Comparison of ENCODE assay signal across 1 cellular context in genomic region chr11:84794663-84795443, GRCh38.
TF ChIP-seq lines count a peak whose summit lies in the region.

No MANE protein-coding gene starts in this region.

TF ChIP-seq in H1, 55 proteins besides CTCF, POLR2A, EP300 and RAD21:
- TF ChIP-seq, protein P1, sequence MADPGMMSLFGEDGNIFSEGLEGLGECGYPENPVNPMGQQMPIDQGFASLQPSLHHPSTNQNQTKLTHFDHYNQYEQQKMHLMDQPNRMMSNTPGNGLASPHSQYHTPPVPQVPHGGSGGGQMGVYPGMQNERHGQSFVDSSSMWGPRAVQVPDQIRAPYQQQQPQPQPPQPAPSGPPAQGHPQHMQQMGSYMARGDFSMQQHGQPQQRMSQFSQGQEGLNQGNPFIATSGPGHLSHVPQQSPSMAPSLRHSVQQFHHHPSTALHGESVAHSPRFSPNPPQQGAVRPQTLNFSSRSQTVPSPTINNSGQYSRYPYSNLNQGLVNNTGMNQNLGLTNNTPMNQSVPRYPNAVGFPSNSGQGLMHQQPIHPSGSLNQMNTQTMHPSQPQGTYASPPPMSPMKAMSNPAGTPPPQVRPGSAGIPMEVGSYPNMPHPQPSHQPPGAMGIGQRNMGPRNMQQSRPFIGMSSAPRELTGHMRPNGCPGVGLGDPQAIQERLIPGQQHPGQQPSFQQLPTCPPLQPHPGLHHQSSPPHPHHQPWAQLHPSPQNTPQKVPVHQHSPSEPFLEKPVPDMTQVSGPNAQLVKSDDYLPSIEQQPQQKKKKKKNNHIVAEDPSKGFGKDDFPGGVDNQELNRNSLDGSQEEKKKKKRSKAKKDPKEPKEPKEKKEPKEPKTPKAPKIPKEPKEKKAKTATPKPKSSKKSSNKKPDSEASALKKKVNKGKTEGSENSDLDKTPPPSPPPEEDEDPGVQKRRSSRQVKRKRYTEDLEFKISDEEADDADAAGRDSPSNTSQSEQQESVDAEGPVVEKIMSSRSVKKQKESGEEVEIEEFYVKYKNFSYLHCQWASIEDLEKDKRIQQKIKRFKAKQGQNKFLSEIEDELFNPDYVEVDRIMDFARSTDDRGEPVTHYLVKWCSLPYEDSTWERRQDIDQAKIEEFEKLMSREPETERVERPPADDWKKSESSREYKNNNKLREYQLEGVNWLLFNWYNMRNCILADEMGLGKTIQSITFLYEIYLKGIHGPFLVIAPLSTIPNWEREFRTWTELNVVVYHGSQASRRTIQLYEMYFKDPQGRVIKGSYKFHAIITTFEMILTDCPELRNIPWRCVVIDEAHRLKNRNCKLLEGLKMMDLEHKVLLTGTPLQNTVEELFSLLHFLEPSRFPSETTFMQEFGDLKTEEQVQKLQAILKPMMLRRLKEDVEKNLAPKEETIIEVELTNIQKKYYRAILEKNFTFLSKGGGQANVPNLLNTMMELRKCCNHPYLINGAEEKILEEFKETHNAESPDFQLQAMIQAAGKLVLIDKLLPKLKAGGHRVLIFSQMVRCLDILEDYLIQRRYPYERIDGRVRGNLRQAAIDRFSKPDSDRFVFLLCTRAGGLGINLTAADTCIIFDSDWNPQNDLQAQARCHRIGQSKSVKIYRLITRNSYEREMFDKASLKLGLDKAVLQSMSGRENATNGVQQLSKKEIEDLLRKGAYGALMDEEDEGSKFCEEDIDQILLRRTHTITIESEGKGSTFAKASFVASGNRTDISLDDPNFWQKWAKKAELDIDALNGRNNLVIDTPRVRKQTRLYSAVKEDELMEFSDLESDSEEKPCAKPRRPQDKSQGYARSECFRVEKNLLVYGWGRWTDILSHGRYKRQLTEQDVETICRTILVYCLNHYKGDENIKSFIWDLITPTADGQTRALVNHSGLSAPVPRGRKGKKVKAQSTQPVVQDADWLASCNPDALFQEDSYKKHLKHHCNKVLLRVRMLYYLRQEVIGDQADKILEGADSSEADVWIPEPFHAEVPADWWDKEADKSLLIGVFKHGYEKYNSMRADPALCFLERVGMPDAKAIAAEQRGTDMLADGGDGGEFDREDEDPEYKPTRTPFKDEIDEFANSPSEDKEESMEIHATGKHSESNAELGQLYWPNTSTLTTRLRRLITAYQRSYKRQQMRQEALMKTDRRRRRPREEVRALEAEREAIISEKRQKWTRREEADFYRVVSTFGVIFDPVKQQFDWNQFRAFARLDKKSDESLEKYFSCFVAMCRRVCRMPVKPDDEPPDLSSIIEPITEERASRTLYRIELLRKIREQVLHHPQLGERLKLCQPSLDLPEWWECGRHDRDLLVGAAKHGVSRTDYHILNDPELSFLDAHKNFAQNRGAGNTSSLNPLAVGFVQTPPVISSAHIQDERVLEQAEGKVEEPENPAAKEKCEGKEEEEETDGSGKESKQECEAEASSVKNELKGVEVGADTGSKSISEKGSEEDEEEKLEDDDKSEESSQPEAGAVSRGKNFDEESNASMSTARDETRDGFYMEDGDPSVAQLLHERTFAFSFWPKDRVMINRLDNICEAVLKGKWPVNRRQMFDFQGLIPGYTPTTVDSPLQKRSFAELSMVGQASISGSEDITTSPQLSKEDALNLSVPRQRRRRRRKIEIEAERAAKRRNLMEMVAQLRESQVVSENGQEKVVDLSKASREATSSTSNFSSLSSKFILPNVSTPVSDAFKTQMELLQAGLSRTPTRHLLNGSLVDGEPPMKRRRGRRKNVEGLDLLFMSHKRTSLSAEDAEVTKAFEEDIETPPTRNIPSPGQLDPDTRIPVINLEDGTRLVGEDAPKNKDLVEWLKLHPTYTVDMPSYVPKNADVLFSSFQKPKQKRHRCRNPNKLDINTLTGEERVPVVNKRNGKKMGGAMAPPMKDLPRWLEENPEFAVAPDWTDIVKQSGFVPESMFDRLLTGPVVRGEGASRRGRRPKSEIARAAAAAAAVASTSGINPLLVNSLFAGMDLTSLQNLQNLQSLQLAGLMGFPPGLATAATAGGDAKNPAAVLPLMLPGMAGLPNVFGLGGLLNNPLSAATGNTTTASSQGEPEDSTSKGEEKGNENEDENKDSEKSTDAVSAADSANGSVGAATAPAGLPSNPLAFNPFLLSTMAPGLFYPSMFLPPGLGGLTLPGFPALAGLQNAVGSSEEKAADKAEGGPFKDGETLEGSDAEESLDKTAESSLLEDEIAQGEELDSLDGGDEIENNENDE (IDR thresholded peaks at IDR 0.05; ENCODE audit: insufficient replicate concordance, low read length): no peak
- no peak for TF ChIP-seq EZH2 (IDR thresholded peaks at IDR 0.05; ENCODE audit: low read depth, low read length, severe bottlenecking)
- no peak for TF ChIP-seq SIN3A (conservative IDR thresholded peaks at IDR 0.05 in 1 of 2, IDR thresholded peaks at IDR 0.05 in 1 of 2; ENCODE audit: low read depth in 1 of 2, low read length in 2 of 2)
- no peak for TF ChIP-seq EGR1 (IDR thresholded peaks at IDR 0.05; ENCODE audit: borderline replicate concordance, low read depth, low read length)
- TF ChIP-seq CBX5 (IDR thresholded peaks at IDR 0.05; ENCODE audit: low read depth, low read length): no peak
- no peak for TF ChIP-seq SIX5 (IDR thresholded peaks at IDR 0.05; ENCODE audit: low read depth, low read length)
- no peak for TF ChIP-seq TAF1 (IDR thresholded peaks at IDR 0.05; ENCODE audit: low read depth, low read length)
- no peak for TF ChIP-seq E2F6 (IDR thresholded peaks at IDR 0.05)
- no peak for TF ChIP-seq SIRT6 (IDR thresholded peaks at IDR 0.05; ENCODE audit: low read length)
TF ChIP-seq in H1: peak in this region for 0.
